8 cellular contexts compared by ENCODE assay signal in genomic region chr2:23375448-23375847, GRCh38. TPM values are rescaled to one million over a fixed set of nuclear protein-coding genes. Genes with fewer than 3 reads are reported as not detected.
DNase-seq lines count a peak whose midpoint lies in the region; ATAC-seq and TF ChIP-seq lines count a peak whose summit lies in the region.

No MANE protein-coding gene starts in this region.

- no peaks in the 10 kb centered on the region for H4K20me1 ChIP-seq in OCI-LY7 (ENCODE audit: insufficient read depth, low read length)

- peak; percentile 10 for DNase-seq in NCI-H1436 (lab: John Stamatoyannopoulos, UW)
- no peak for DNase-seq in NCI-H1436 treated with DMSO at 0.1 percent for 48 hours (lab: John Stamatoyannopoulos, UW)
- peak; percentile 65 for DNase-seq in OCI-LY7 (ENCODE audit: low spot score)
- no peak for DNase-seq in memory B cell (ENCODE audit: low spot score in 2 of 2)
- DNase-seq in DMS79 treated with DMSO at 0.1 percent for 48 hours (lab: John Stamatoyannopoulos, UW): no peak
- no peak for DNase-seq in activated gamma-delta T cell treated with Interleukin-2 at 50 U/mL for 16 hours
- DNase-seq in activated CD8-positive, alpha-beta memory T cell treated with anti-CD3 and anti-CD28 coated beads for 24 hours: no peak

- ATAC-seq in HG02798 (IDR thresholded peaks at IDR 0.05; ENCODE audit: poor library complexity, unreplicated experiment): peak; percentile 48
- ATAC-seq in memory B cell (ENCODE audit: low read depth): peak; percentile 68

- H3K27ac Mint-ChIP-seq in memory B cell: no peak overlapping the region

- H3K4me3 Mint-ChIP-seq in memory B cell: no peak overlapping the region

- no peak overlapping the region; the same call in 1 of the 2 replicates for H3K4me2 ChIP-seq in OCI-LY7 (ENCODE audit: low read length)

- H3K9me3 ChIP-seq in OCI-LY7 (ENCODE audit: low read length): no peaks in the 10 kb centered on the region

- H2AFZ ChIP-seq in OCI-LY7 (ENCODE audit: low read length): peak overlapping the region; percentile 67

- POLR2A ChIA-PET in OCI-LY7 (lab: Charles Lee): no interaction called here

- H3K79me2 ChIP-seq in OCI-LY7 (ENCODE audit: insufficient read depth, low read depth, low read length): no peaks in the 10 kb centered on the region

- H3K36me3 Mint-ChIP-seq in memory B cell: no peaks in the 10 kb centered on the region

- CTCF ChIA-PET in OCI-LY7 (lab: Charles Lee; ENCODE audit: unreplicated experiment): no interaction called here

- BruUV-seq in OCI-LY7 (replicated peaks; lab: Mats Ljungman, UMichigan): no TSS peak

- no peaks in the 10 kb centered on the region for H3K9me2 ChIP-seq in OCI-LY7 (ENCODE audit: insufficient read depth, low read length)

- H3K9me3 Mint-ChIP-seq in memory B cell: no peaks in the 10 kb centered on the region

- peak overlapping the region; percentile 30 for H3K4me3 ChIP-seq in OCI-LY7 (ENCODE audit: low read depth, low read length, poor library complexity, severe bottlenecking)

- peaks cover 23% of the 10 kb centered on the region for H3K4me1 ChIP-seq in OCI-LY7 (ENCODE audit: insufficient read depth, low read length, poor library complexity, severe bottlenecking)

- no peak for TF ChIP-seq CTCF in OCI-LY7 (conservative IDR thresholded peaks at IDR 0.05; ENCODE audit: low read length)

- no peak overlapping the region for H3K27ac ChIP-seq in OCI-LY7 (ENCODE audit: low read depth, low read length, poor library complexity, severe bottlenecking)

- intact Hi-C loops in OCI-LY7 (cut with micrococcal nuclease; ENCODE audit: unreplicated experiment): no loop called here

- H3K4me1 Mint-ChIP-seq in memory B cell: peaks cover 5% of the 10 kb centered on the region

- no peaks in the 10 kb centered on the region for H3K36me3 ChIP-seq in OCI-LY7 (ENCODE audit: insufficient read depth, low read length)

- peaks cover 2% of the 10 kb centered on the region for H3K27me3 Mint-ChIP-seq in memory B cell

RNA-seq across cellular contexts. Expression of gene KLHL29, which starts 9.5 kb away (rescaled TPM):
- total RNA-seq in OCI-LY7 (2014; rRNA removed; shearing (Covaris generic)): 0.49 and 0.66 TPM in 2 replicates
- 0.23 and 0.31 TPM in 2 replicates for total RNA-seq in OCI-LY7 (2022)

Comparison
In these comparisons a context has a peak if more than half of its experiments do, and no peak if none do; other contexts are left out.
1. DNase-seq: peak in NCI-H1436 (single experiment) and OCI-LY7 (single experiment); none in NCI-H1436 treated with DMSO at 0.1 percent for 48 hours (single experiment), memory B cell (0 of 2), DMS79 treated with DMSO at 0.1 percent for 48 hours (single experiment), activated gamma-delta T cell treated with Interleukin-2 at 50 U/mL for 16 hours (single experiment) and activated CD8-positive, alpha-beta memory T cell treated with anti-CD3 and anti-CD28 coated beads for 24 hours (single experiment).